16 cellular contexts compared by ENCODE assay signal in genomic region chr5:38453921-38454320, GRCh38.
A peak's percentile ranks its signal among the peaks of the same experiment; 100 is the strongest.
DNase-seq lines count a peak whose midpoint lies in the region; ATAC-seq and TF ChIP-seq lines count a peak whose summit lies in the region.
"Had no signal": no experiment of that assay in that cellular context is flagged by ENCODE, and none has a peak within 500 bp of the region (broad histone marks: within the 10 kb centered on the region; RNA-seq: fewer than 3 reads in every experiment).

No MANE protein-coding gene starts in this region.

- no peaks in the 10 kb centered on the region for H3K9me3 ChIP-seq in MM.1S (replicated peaks; ENCODE audit: insufficient read depth, low read length)
- H3K9me3 ChIP-seq: stomach had no signal

- H3K36me3 ChIP-seq in MM.1S (replicated peaks; ENCODE audit: insufficient read depth, low read length) = no peaks in the 10 kb centered on the region
- H3K36me3 ChIP-seq: stomach had no signal

- no peak for DNase-seq in stimulated activated naive CD8-positive, alpha-beta T cell treated with anti-CD3 and anti-CD28 coated beads, Interleukin-15, amount 100 ng/mL, for 72 hours
- no peak for DNase-seq in stimulated activated naive CD8-positive, alpha-beta T cell treated with anti-CD3 and anti-CD28 coated beads, Interleukin-15, Interleukin-2, amounts not matched to agents 100 U/mL and 50 U/mL, for 24 hours
- DNase-seq in MM.1S (no peak), left colon (no peak), NCI-H1694 (lab: John Stamatoyannopoulos, UW) (no peak), NCI-H524 treated with DMSO at 0.1 percent for 48 hours (lab: John Stamatoyannopoulos, UW) (no peak), D341Med (ENCODE audit: low spot score) (no peak)
- DNase-seq: activated CD4-positive, CD25-positive, alpha-beta regulatory T cell; kidney glomerular epithelial cell; NCI-H2081 treated with DMSO at 0.1 percent for 48 hours; right cardiac atrium; stomach had no signal

- peaks cover 64% of the 10 kb centered on the region for H3K27me3 ChIP-seq in MM.1S (replicated peaks; ENCODE audit: insufficient read depth, low read length)

- H2AFZ ChIP-seq in MM.1S (ENCODE audit: low read length) = no peak overlapping the region
- H2AFZ ChIP-seq: GM23338 had no signal

- no peak overlapping the region for H3K4me3 Mint-ChIP-seq in stimulated activated naive CD8-positive, alpha-beta T cell treated with anti-CD3 and anti-CD28 coated beads, Interleukin-15, amount 100 ng/mL, for 72 hours
- H3K4me3 Mint-ChIP-seq: GM23338 had no signal

- intact Hi-C loops in left colon (cut with DNase I, micrococcal nuclease) = no loop called here

- no peak for TF ChIP-seq CTCF in MM.1S (IDR thresholded peaks at IDR 0.05; ENCODE audit: low read length)

- no peak overlapping the region for H3K27ac ChIP-seq in MM.1S (ENCODE audit: low read length)
- H3K27ac ChIP-seq: SK-N-MC, stomach had no signal

- no peaks in the 10 kb centered on the region for H3K9me3 Mint-ChIP-seq in stimulated activated naive CD8-positive, alpha-beta T cell treated with anti-CD3 and anti-CD28 coated beads, Interleukin-15, amount 100 ng/mL, for 72 hours
- H3K9me3 Mint-ChIP-seq: GM23338 had no signal

- H3K4me2 ChIP-seq in MM.1S (ENCODE audit: low read depth, low read length) = peak overlapping the region; percentile 58
- H3K4me2 ChIP-seq: GM23338 had no signal

- peaks cover 9% of the 10 kb centered on the region; the same call in 1 of the 2 replicates for H3F3A ChIP-seq in MM.1S (ENCODE audit: insufficient read depth, low read length)

- peaks cover 92% of the 10 kb centered on the region for H3K27me3 Mint-ChIP-seq in stimulated activated naive CD8-positive, alpha-beta T cell treated with anti-CD3 and anti-CD28 coated beads, Interleukin-15, amount 100 ng/mL, for 72 hours

- peak overlapping the region; percentile 11; the same call in 1 of the 2 replicates for H3K4me3 ChIP-seq in MM.1S (ENCODE audit: low read length)
- H3K4me3 ChIP-seq: GM23338, K562, SK-N-MC, stomach had no signal

- H3K9ac ChIP-seq in MM.1S (ENCODE audit: low read length) = no peak overlapping the region

- peaks cover 24% of the 10 kb centered on the region for H3K4me1 Mint-ChIP-seq in stimulated activated naive CD8-positive, alpha-beta T cell treated with anti-CD3 and anti-CD28 coated beads, Interleukin-15, amount 100 ng/mL, for 72 hours
- H3K4me1 Mint-ChIP-seq: GM23338 had no signal

- H3K79me2 ChIP-seq in MM.1S (ENCODE audit: low read length) = no peaks in the 10 kb centered on the region

- no peaks in the 10 kb centered on the region for H3K9me2 ChIP-seq in MM.1S (replicated peaks; ENCODE audit: insufficient read depth, low read length)

- no peak overlapping the region for H3K27ac Mint-ChIP-seq in stimulated activated naive CD8-positive, alpha-beta T cell treated with anti-CD3 and anti-CD28 coated beads, Interleukin-15, amount 100 ng/mL, for 72 hours
- H3K27ac Mint-ChIP-seq: GM23338 had no signal

- peak; percentile 8 for ATAC-seq in stimulated activated naive CD8-positive, alpha-beta T cell treated with anti-CD3 and anti-CD28 coated beads, Interleukin-15, amount 100 ng/mL, for 72 hours
- no peak for ATAC-seq in stimulated activated naive CD8-positive, alpha-beta T cell treated with anti-CD3 and anti-CD28 coated beads, Interleukin-15, Interleukin-2, amounts not matched to agents 100 U/mL and 50 U/mL, for 24 hours
- peak; percentile 7 for ATAC-seq in HG02642 (IDR thresholded peaks at IDR 0.05; ENCODE audit: poor library complexity, unreplicated experiment)
- no peak for ATAC-seq in left colon
- ATAC-seq: GM23338, K562, right cardiac atrium had no signal

- peaks cover 41% of the 10 kb centered on the region for H3K4me1 ChIP-seq in MM.1S (ENCODE audit: low read length)

- H4K20me1 ChIP-seq in MM.1S (ENCODE audit: insufficient read depth, low read length) = no peaks in the 10 kb centered on the region

Comparison
In these comparisons a context has a peak if more than half of its experiments do, and no peak if none do; other contexts are left out.
1. ATAC-seq: peak in stimulated activated naive CD8-positive, alpha-beta T cell treated with anti-CD3 and anti-CD28 coated beads, Interleukin-15, amount 100 ng/mL, for 72 hours (single experiment) and HG02642 (single experiment); none in stimulated activated naive CD8-positive, alpha-beta T cell treated with anti-CD3 and anti-CD28 coated beads, Interleukin-15, Interleukin-2, amounts not matched to agents 100 U/mL and 50 U/mL, for 24 hours (single experiment) and left colon (single experiment).